18 cellular contexts compared by ENCODE assay signal in the genomic region with DNA sequence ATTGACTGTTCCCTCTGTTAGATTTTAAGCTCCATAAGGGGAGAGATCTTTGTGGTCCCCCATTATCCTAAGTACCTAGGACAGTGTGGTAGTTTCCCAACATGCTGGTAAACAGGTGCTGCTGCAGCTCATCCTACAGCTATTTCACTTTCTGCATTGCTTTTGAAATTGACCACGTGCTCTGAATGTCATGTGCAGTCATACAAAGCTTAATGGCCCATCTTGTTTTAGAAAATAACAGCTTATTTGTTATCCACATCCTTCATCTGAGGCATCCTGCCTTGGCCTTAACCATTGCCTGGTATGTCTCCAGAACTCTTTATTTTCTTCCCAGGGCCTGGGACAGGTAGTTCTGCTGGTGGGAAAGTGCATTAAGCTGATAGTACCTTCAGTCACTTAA. TPM values are rescaled to one million over a fixed set of nuclear protein-coding genes. Genes with fewer than 3 reads are reported as not detected.
DNase-seq lines count a peak whose midpoint lies in the region; ATAC-seq, FAIRE-seq and TF ChIP-seq lines count a peak whose summit lies in the region.
"Had no signal": no experiment of that assay in that cellular context is flagged by ENCODE, and none has a peak within 500 bp of the region (broad histone marks: within the 10 kb centered on the region; RNA-seq: fewer than 3 reads in every experiment).

No MANE protein-coding gene starts in this region.

- H3K27ac ChIP-seq in angular gyrus (ENCODE audit: low read depth, low read length) (peak overlapping the region; percentile 59), mesendoderm (ENCODE audit: low read depth, low read length) (no peak overlapping the region), pancreas (no peak overlapping the region)

- peaks cover 63% of the 10 kb centered on the region; the same call in 1 of the 2 replicates for H3K36me3 ChIP-seq in Loucy (ENCODE audit: insufficient read depth, low read length)
- H3K36me3 ChIP-seq in mesendoderm (ENCODE audit: control insufficient read depth, insufficient read depth, low read length), result no peaks in the 10 kb centered on the region
- H3K36me3 ChIP-seq in pancreas, result peaks cover 0 to 8% (median 0%) of the 10 kb centered on the region in 3 donors

- H3K56ac ChIP-seq in mesendoderm (ENCODE audit: low read length), result no peak overlapping the region

- no peak overlapping the region for H2BK5ac ChIP-seq in mesendoderm (ENCODE audit: low read length)

- no peak overlapping the region for H2BK15ac ChIP-seq in mesendoderm (replicated peaks; ENCODE audit: low read depth)

- peaks cover 25% of the 10 kb centered on the region for H3K79me1 ChIP-seq in mesendoderm (ENCODE audit: low read length)

- H3K4me3 ChIP-seq in Loucy (ENCODE audit: low read length, poor library complexity, severe bottlenecking), result peak overlapping the region; percentile 61
- no peak overlapping the region for H3K4me3 ChIP-seq in mesendoderm (ENCODE audit: low read length)
- no peak overlapping the region for H3K4me3 ChIP-seq in pancreas

- peaks cover 10% of the 10 kb centered on the region for H3F3A ChIP-seq in Loucy (ENCODE audit: low read depth)

- peak overlapping the region; percentile 33 for H3K9ac ChIP-seq in Loucy (ENCODE audit: low read depth, low read length, poor library complexity, severe bottlenecking)
- H3K9ac ChIP-seq in mesendoderm (ENCODE audit: low read length), result no peak overlapping the region

- no peaks in the 10 kb centered on the region for H3K9me3 ChIP-seq in Loucy (ENCODE audit: insufficient read depth, low read depth, low read length)
- no peaks in the 10 kb centered on the region for H3K9me3 ChIP-seq in pancreas

- intact Hi-C loops in pancreas (cut with DNase I), result no loop called here

- no peak for FAIRE-seq in pancreas (lab: Jason Lieb, UNC)
- FAIRE-seq: H54 had no signal

- no peak overlapping the region for H4K8ac ChIP-seq in mesendoderm (ENCODE audit: low read depth, low read length)

- DNase-seq in globus pallidus (ENCODE audit: low spot score), result peak; percentile 70
- peak; percentile 83 for DNase-seq in pons (ENCODE audit: low spot score)
- no peak for DNase-seq in mesendoderm
- no peak for DNase-seq in pancreas
- DNase-seq in NCI-H1417 (lab: John Stamatoyannopoulos, UW), result no peak
- DNase-seq: CD8-positive, alpha-beta memory T cell; DMS 273 treated with DMSO at 0.1 percent for 48 hours; KG1; MM.1S; NCI-H1105; NCI-H187; NCI-H2171 treated with DMSO at 0.1 percent for 48 hours; NCI-H774 had no signal

- no peak for TF ChIP-seq CTCF in Loucy (conservative IDR thresholded peaks at IDR 0.05; ENCODE audit: low read length)
- no peak for TF ChIP-seq CTCF in pancreas (IDR thresholded peaks at IDR 0.05)

- no peak overlapping the region for H3K23ac ChIP-seq in mesendoderm (ENCODE audit: low read length)

- no peak overlapping the region for H2AFZ ChIP-seq in Loucy (ENCODE audit: low read length)

- H3K4me1 ChIP-seq in Loucy (ENCODE audit: insufficient read depth, low read length, poor library complexity, severe bottlenecking) (peaks cover 92% of the 10 kb centered on the region), mesendoderm (ENCODE audit: control insufficient read depth, low read depth, low read length) (peaks cover 3% of the 10 kb centered on the region), pancreas (peaks cover 0 to 7% (median 2%) of the 10 kb centered on the region in 3 donors)

- H2AK5ac ChIP-seq in mesendoderm (ENCODE audit: low read length), result no peak overlapping the region

- peaks cover 96% of the 10 kb centered on the region for H4K20me1 ChIP-seq in Loucy (ENCODE audit: insufficient read depth, low read length, poor library complexity, severe bottlenecking)

- H3K27me3 ChIP-seq in Loucy (ENCODE audit: insufficient read depth, low read length, poor library complexity, severe bottlenecking) (no peaks in the 10 kb centered on the region), mesendoderm (ENCODE audit: insufficient read depth, low read length, poor library complexity) (no peaks in the 10 kb centered on the region), pancreas (no peaks in the 10 kb centered on the region)

- H3K9me2 ChIP-seq in Loucy (replicated peaks; ENCODE audit: low read depth, low read length), result no peaks in the 10 kb centered on the region

- no CpG with 5 or more reads among the region's 1 CpG for WGBS in mesendoderm (ENCODE audit: extremely low coverage, insufficient coverage, low lambda C conversion rate)
- 82 to 88% methylated on average over 1 of the region's 1 CpG for WGBS in pancreas, 2 donors

- no peak overlapping the region for H2BK120ac ChIP-seq in mesendoderm (ENCODE audit: low read depth, low read length)

- no peak overlapping the region for H4K5ac ChIP-seq in mesendoderm (ENCODE audit: low read length)

- H3K79me2 ChIP-seq in Loucy (ENCODE audit: insufficient read depth, low read length), result peaks cover 100% of the 10 kb centered on the region
- peaks cover 9% of the 10 kb centered on the region for H3K79me2 ChIP-seq in mesendoderm (ENCODE audit: control insufficient read depth, insufficient read depth, low read length)

- H3K18ac ChIP-seq in mesendoderm (ENCODE audit: low read length), result no peak overlapping the region

- H3K4me2 ChIP-seq in Loucy (ENCODE audit: low read depth, low read length, poor library complexity, severe bottlenecking) (peak overlapping the region; percentile 74), mesendoderm (ENCODE audit: low read length) (no peak overlapping the region)

- no peak overlapping the region for H3K4ac ChIP-seq in mesendoderm (ENCODE audit: low read depth, low read length)

- ATAC-seq in pancreas, result no peak
- ATAC-seq: Panc1, Right ventricle myocardium inferior had no signal

RNA-seq across cellular contexts. Expression of a gene that starts 14.7 kb away (rescaled TPM):
- 22.1 TPM for polyA plus RNA-seq in mesendoderm (2013, experiment 1 of 2)
- polyA plus RNA-seq in mesendoderm (2013, experiment 2 of 2), result 22.7 TPM
- 10 to 100 TPM; 14.4 to 31.5 (median 20.1) TPM for total RNA-seq in pancreas
- 1 to 10 TPM; 4.2 to 6.3 TPM for polyA plus RNA-seq in pancreas

Comparison
In these comparisons a context has a peak if more than half of its experiments do, and no peak if none do; other contexts are left out.
1. DNase-seq: peak in globus pallidus (single experiment) and pons (single experiment); none in mesendoderm (single experiment), pancreas (0 of 6) and NCI-H1417 (0 of 3).